In genomic region chr16:16093625-16094332, GRCh38 we compare ENCODE assay signal across 1 cellular context.
TF ChIP-seq lines count a peak whose summit lies in the region.

No MANE protein-coding gene starts in this region.

TF ChIP-seq in GM12878, 131 proteins besides CTCF, POLR2A, EP300 and RAD21:
- TF ChIP-seq ELK1 (IDR thresholded peaks at IDR 0.05; ENCODE audit: low read depth, low read length), result no peak
- TF ChIP-seq ZBED1 (IDR thresholded peaks at IDR 0.05; ENCODE audit: borderline replicate concordance), result no peak
- no peak for TF ChIP-seq ATF7 (IDR thresholded peaks at IDR 0.05; ENCODE audit: low read depth)
